ENCODE assay signal across 8 cellular contexts in genomic region chr11:65382036-65382803, GRCh38. TPM values are rescaled to one million over a fixed set of nuclear protein-coding genes. Genes with fewer than 3 reads are reported as not detected.
DNase-seq lines count a peak whose midpoint lies in the region; ATAC-seq lines count a peak whose summit lies in the region.

Gene SLC25A45 (minus strand): TSS chr11:65382646. CDS start chr11:65381951, 695 bp downstream.

- H3K9ac ChIP-seq in HUES48 (ENCODE audit: low read depth, low read length) (peak within 1 kb of the TSS; percentile 17; the same call in 1 of the 2 replicates), NT2/D1 (ENCODE audit: insufficient read length, low read depth) (peak within 1 kb of the TSS; percentile 81), endocrine pancreas (ENCODE audit: control insufficient read depth, insufficient read depth, low read length) (peak within 1 kb of the TSS; percentile 27)

- H3K27me3 ChIP-seq in HUES48 (ENCODE audit: control insufficient read depth, insufficient read depth, low read length): no peaks in the 10 kb centered on the region
- H3K27me3 ChIP-seq in NT2/D1 (ENCODE audit: insufficient read depth, insufficient read length): no peaks in the 10 kb centered on the region
- H3K27me3 ChIP-seq in endocrine pancreas (ENCODE audit: control insufficient read depth, insufficient read depth, low read length): no peaks in the 10 kb centered on the region
- H3K27me3 ChIP-seq in mononuclear cell (ENCODE audit: insufficient read depth, low read length): no peaks in the 10 kb centered on the region

- peaks cover 15% of the 10 kb centered on the region for H3K4me1 ChIP-seq in HUES48 (ENCODE audit: control insufficient read depth, insufficient read depth, low read length)
- peaks cover 17% of the 10 kb centered on the region for H3K4me1 ChIP-seq in NT2/D1 (ENCODE audit: insufficient read depth, insufficient read length)
- no peaks in the 10 kb centered on the region for H3K4me1 ChIP-seq in endocrine pancreas (ENCODE audit: control insufficient read depth, insufficient read depth, low read length)
- H3K4me1 ChIP-seq in mononuclear cell (ENCODE audit: insufficient read depth, low read length): peaks cover 77% of the 10 kb centered on the region

- H3K4me3 ChIP-seq in HUES48 (ENCODE audit: low read depth, low read length) (no peak within 1 kb of the TSS), NT2/D1 (ENCODE audit: insufficient read length, low read depth) (peak within 1 kb of the TSS; percentile 31), endocrine pancreas (ENCODE audit: control insufficient read depth, insufficient read depth, low read length) (no peak within 1 kb of the TSS), mononuclear cell (ENCODE audit: low read length) (peak within 1 kb of the TSS; percentile 50)

- ATAC-seq in GM21447 (IDR thresholded peaks at IDR 0.05; ENCODE audit: unreplicated experiment): peak; percentile 57

- DNase-seq in DMS 273 treated with DMSO at 0.1 percent for 48 hours (lab: John Stamatoyannopoulos, UW): peak; percentile 88
- DNase-seq in NT2/D1 (ENCODE audit: low read depth, low spot score): peak; percentile 42
- peak; percentile 76 to 85 (median 83) for DNase-seq in activated CD8-positive, alpha-beta memory T cell treated with anti-CD3 and anti-CD28 coated beads for 48 hours (ENCODE audit: low read depth in 2 of 3, low spot score in 2 of 3)
- peak; percentile 86 to 87 for DNase-seq in stimulated activated CD8-positive, alpha-beta memory T cell treated with anti-CD3 and anti-CD28 coated beads, Interleukin-2, amount 100 ng/mL, for 48 hours (ENCODE audit: low read depth in 2 of 2)

- no peaks in the 10 kb centered on the region for H3K9me3 ChIP-seq in HUES48 (ENCODE audit: control insufficient read depth, insufficient read depth, low read length)
- no peaks in the 10 kb centered on the region for H3K9me3 ChIP-seq in NT2/D1 (ENCODE audit: insufficient read depth, low read length)
- H3K9me3 ChIP-seq in endocrine pancreas (ENCODE audit: control insufficient read depth, low read length): no peaks in the 10 kb centered on the region
- H3K9me3 ChIP-seq in mononuclear cell (ENCODE audit: low read depth, low read length): no peaks in the 10 kb centered on the region

- H3K27ac ChIP-seq in HUES48 (ENCODE audit: low read depth, low read length): peak within 1 kb of the TSS; percentile 94

- no peaks in the 10 kb centered on the region for H3K36me3 ChIP-seq in HUES48 (ENCODE audit: control insufficient read depth, insufficient read depth, low read length)
- H3K36me3 ChIP-seq in NT2/D1 (ENCODE audit: insufficient read depth, insufficient read length, low read length): no peaks in the 10 kb centered on the region
- H3K36me3 ChIP-seq in endocrine pancreas (ENCODE audit: control insufficient read depth, insufficient read depth, low read length): no peaks in the 10 kb centered on the region

RNA-seq across cellular contexts. Expression of gene SLC25A45, which starts in this region (rescaled TPM):
- total RNA-seq in mononuclear cell: 12.6 TPM

Comparison
In these comparisons a context has a peak if more than half of its experiments do, and no peak if none do; other contexts are left out.
1. H3K4me3 ChIP-seq: peak in NT2/D1 (single experiment) and mononuclear cell (single experiment); none in HUES48 (single experiment) and endocrine pancreas (single experiment).
2. H3K9ac ChIP-seq: peak in every context shown above with its lines; median percentile 81 in NT2/D1; 27 in endocrine pancreas; 17 in HUES48.
3. Peak in every context shown above with its lines, with median percentiles within 50 percentile points of each other: DNase-seq.